In genomic region chr7:27367930-27368549, GRCh38 we compare ENCODE assay signal across 1 cellular context.
TF ChIP-seq lines count a peak whose summit lies in the region.

No MANE protein-coding gene starts in this region.

TF ChIP-seq in HEK293, 187 proteins besides CTCF, POLR2A, EP300 and RAD21 (continued from another document):
- TF ChIP-seq ZNF280C (tag by site-specific recombination; IDR thresholded peaks at IDR 0.05) (peak; percentile 37; the same call in 1 of the 2 replicates), ZNF239 (tag by site-specific recombination; IDR thresholded peaks at IDR 0.05) (0 out of 2 replicates have a peak, but pooled peaks have one; percentile 9), ZFP3 (tag by site-specific recombination; IDR thresholded peaks at IDR 0.05; ENCODE audit: low read depth) (peak; percentile 58), ZNF391 (tag by site-specific recombination; IDR thresholded peaks at IDR 0.05; ENCODE audit: borderline replicate concordance, low read depth) (no peak), ZNF514 (tag by site-specific recombination; IDR thresholded peaks at IDR 0.05) (0 out of 2 replicates have a peak, but pooled peaks have one; percentile 6), ZNF266 (tag by site-specific recombination; IDR thresholded peaks at IDR 0.05; ENCODE audit: low read depth) (peak; percentile 11; the same call in 1 of the 2 replicates), EGR2 (tag by site-specific recombination; IDR thresholded peaks at IDR 0.05; ENCODE audit: low read depth) (peak; percentile 100), ZNF776 (tag by site-specific recombination; IDR thresholded peaks at IDR 0.05; ENCODE audit: borderline replicate concordance) (0 out of 2 replicates have a peak, but pooled peaks have one; percentile 58), ZNF311 (tag by site-specific recombination; IDR thresholded peaks at IDR 0.05; ENCODE audit: borderline replicate concordance) (0 out of 2 replicates have a peak, but pooled peaks have one; percentile 48), ZNF677 (tag by site-specific recombination; IDR thresholded peaks at IDR 0.05) (no peak), ZNF707 (tag by site-specific recombination; IDR thresholded peaks at IDR 0.05) (no peak; the same call in 1 of the 2 replicates), KLF16 (tag by site-specific recombination; IDR thresholded peaks at IDR 0.05) (0 out of 2 replicates have a peak, but pooled peaks have one; percentile 7), MZF1 (tag by site-specific recombination; IDR thresholded peaks at IDR 0.05; ENCODE audit: borderline replicate concordance) (no peak), KLF9 (tag by site-specific recombination; IDR thresholded peaks at IDR 0.05; ENCODE audit: low read depth) (0 out of 2 replicates have a peak, but pooled peaks have one; percentile 11)
